Comparison of ENCODE assay signal across 9 cellular contexts in the genomic region with DNA sequence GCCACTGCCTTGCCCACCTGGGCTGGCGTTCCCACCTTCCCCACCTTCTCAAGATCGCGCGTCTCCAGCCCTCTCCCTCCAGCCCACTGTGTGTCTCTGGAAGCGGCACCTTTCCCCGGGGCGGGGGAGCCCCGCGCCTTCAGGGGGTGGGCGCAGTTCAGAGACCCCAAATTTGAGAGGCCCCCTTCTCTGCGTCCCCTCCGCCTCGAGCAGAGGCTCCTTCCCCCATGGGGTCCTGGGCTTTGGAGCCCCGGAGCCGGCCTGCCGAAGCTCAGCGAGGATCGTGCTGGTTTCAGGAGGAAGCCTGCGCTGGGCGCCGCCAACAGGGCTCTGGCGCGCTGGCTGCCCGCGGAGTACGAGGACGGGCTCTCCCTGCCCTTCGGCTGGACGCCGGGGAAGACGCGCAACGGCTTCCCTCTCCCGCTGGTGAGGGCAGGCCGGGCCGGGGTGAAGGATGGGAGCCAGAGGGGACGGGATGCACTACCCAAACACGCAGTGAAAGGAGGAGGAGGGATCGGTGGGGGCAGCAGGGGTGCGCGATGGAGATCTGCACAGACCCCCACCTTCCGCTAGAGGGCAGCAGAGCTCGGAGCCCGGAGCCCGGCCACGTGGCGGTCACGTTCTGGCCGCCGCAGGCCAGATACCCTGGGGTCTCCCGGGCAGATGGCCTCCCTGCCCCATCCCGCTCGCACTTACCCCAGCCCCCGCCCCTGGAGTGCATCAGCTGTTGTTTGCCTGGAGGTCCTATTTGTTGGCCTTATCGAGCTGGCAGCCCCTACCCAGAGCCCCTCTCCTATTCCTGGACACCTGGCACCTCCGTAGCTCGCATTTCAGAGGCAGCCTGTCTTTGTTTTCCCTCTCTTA. TPM values are rescaled to one million over a fixed set of nuclear protein-coding genes. Genes with fewer than 3 reads are reported as not detected.
DNase-seq lines count a peak whose midpoint lies in the region; ATAC-seq, FAIRE-seq and TF ChIP-seq lines count a peak whose summit lies in the region.
"Had no signal": no experiment of that assay in that cellular context is flagged by ENCODE, and none has a peak within 500 bp of the region (broad histone marks: within the 10 kb centered on the region; RNA-seq: fewer than 3 reads in every experiment).

No MANE protein-coding gene starts in this region.

- dilution Hi-C loops in endothelial cell of umbilical vein (cut with MboI; ENCODE audit: extremely low pct_ligation_motif_present, low sequenced_read_pairs): no loop called here

- CTCF ChIA-PET in endothelial cell of umbilical vein (lab: Charles Lee): interaction anchor here (0.7 to 2.0 kb wide), 30 partner anchors 9 to 755 kb away, joined by 3 to 30 read pairs (median 4); a partner anchor contains a TSS

- BruUV-seq in endothelial cell of umbilical vein (replicated peaks; lab: Mats Ljungman, UMichigan): no TSS peak

- no peaks in the 10 kb centered on the region for H3K79me2 ChIP-seq in endothelial cell of umbilical vein (ENCODE audit: control insufficient read depth, insufficient read depth, low read length)

- H3K4me1 ChIP-seq in endothelial cell of umbilical vein (ENCODE audit: control insufficient read depth, extremely low read depth, insufficient read depth, low read length): no peaks in the 10 kb centered on the region
- H3K4me1 ChIP-seq in mononuclear cell (ENCODE audit: insufficient read depth, low read length): peaks cover 23% of the 10 kb centered on the region

- no peaks in the 10 kb centered on the region for H4K20me1 ChIP-seq in endothelial cell of umbilical vein (replicated peaks; ENCODE audit: control insufficient read depth, extremely low read depth, insufficient read depth, low read length)

- H3K9ac ChIP-seq in endothelial cell of umbilical vein (replicated peaks; ENCODE audit: extremely low read depth, insufficient read depth, low read length): no peak overlapping the region

- H3K9me3 ChIP-seq in endothelial cell of umbilical vein (replicated peaks; ENCODE audit: control insufficient read depth, insufficient read depth, low read length): no peaks in the 10 kb centered on the region
- no peaks in the 10 kb centered on the region for H3K9me3 ChIP-seq in mononuclear cell (ENCODE audit: low read depth, low read length)

- POLR2A ChIA-PET in endothelial cell of umbilical vein (lab: Charles Lee): no interaction called here

- peak; percentile 60 for DNase-seq in ELR (ENCODE audit: low read depth)
- DNase-seq in NCI-H526 (lab: John Stamatoyannopoulos, UW): peak; percentile 43 to 82
- peak; percentile 28 for DNase-seq in activated CD8-positive, alpha-beta memory T cell treated with anti-CD3 and anti-CD28 coated beads, Interleukin-2, amount 50 U/mL, for 1 hour (ENCODE audit: extremely low read depth)
- peak; percentile 55 for DNase-seq in endothelial cell of umbilical vein (ENCODE audit: low read depth, low spot score)
- DNase-seq in stimulated activated CD8-positive, alpha-beta memory T cell treated with anti-CD3 and anti-CD28 coated beads, Interleukin-15, amount 100 ng/mL, for 48 hours (ENCODE audit: low read depth in 2 of 2): peak; percentile 56 to 57

- FAIRE-seq in endothelial cell of umbilical vein (lab: Jason Lieb, UNC): peak; percentile 79

- H3K4me3 ChIP-seq in endothelial cell of umbilical vein (replicated peaks in 1 of 3; ENCODE audit: insufficient read depth in 1 of 3, low read depth in 1 of 3, low read length in 3 of 3) (peak overlapping the region in 2 of 3 experiments; percentile 31 to 46), mononuclear cell (ENCODE audit: low read length) (peak overlapping the region; percentile 28)

- H3K27me3 ChIP-seq in endothelial cell of umbilical vein (ENCODE audit: control insufficient read depth in 2 of 2, insufficient read depth in 2 of 2, low read length in 2 of 2) (peaks cover 24% of the 10 kb centered on the region in 2 experiments), mononuclear cell (ENCODE audit: insufficient read depth, low read length) (peaks cover 13% of the 10 kb centered on the region)

- TF ChIP-seq CTCF in endothelial cell of umbilical vein (IDR thresholded peaks at IDR 0.05; ENCODE audit: extremely low read depth in 1 of 2, insufficient read depth in 1 of 2, low read depth in 1 of 2, low read length in 2 of 2): peak; percentile 92 to 99

- TF ChIP-seq POLR2A in endothelial cell of umbilical vein (IDR thresholded peaks at IDR 0.05; ENCODE audit: low read depth, low read length): no peak

- H3K9me1 ChIP-seq in endothelial cell of umbilical vein (replicated peaks; ENCODE audit: control insufficient read depth, extremely low read depth, insufficient read depth, low read length): no peaks in the 10 kb centered on the region

- ATAC-seq in HG03139 (IDR thresholded peaks at IDR 0.05; ENCODE audit: unreplicated experiment) (peak; percentile 61), GM21717 (IDR thresholded peaks at IDR 0.05; ENCODE audit: unreplicated experiment) (no peak)

- intact Hi-C loops in endothelial cell of umbilical vein (cut with micrococcal nuclease): loop anchor here (1.0 to 5.0 kb wide), 2 partner anchors 30 to 47 kb away; a partner anchor contains a TSS

- peak overlapping the region; percentile 93 for H2AFZ ChIP-seq in endothelial cell of umbilical vein (ENCODE audit: low read depth, low read length)

- no peak overlapping the region for H3K27ac ChIP-seq in endothelial cell of umbilical vein (ENCODE audit: insufficient read depth, low read depth, low read length)

- H3K36me3 ChIP-seq in endothelial cell of umbilical vein (ENCODE audit: control insufficient read depth in 2 of 2, extremely low read depth in 1 of 2, insufficient read depth in 2 of 2, low read length in 2 of 2): no peaks in the 10 kb centered on the region

- peak overlapping the region; percentile 57 for H3K4me2 ChIP-seq in endothelial cell of umbilical vein (ENCODE audit: insufficient read depth, low read length)

TF ChIP-seq in endothelial cell of umbilical vein, 7 proteins besides CTCF, POLR2A, EP300 and RAD21:
- no peak for TF ChIP-seq EZH2 (IDR thresholded peaks at IDR 0.05; ENCODE audit: borderline replicate concordance, low read depth, low read length, severe bottlenecking)
- TF ChIP-seq POLR2AphosphoS5 (IDR thresholded peaks at IDR 0.05; ENCODE audit: insufficient read depth, low read depth, low read length): no peak
- TF ChIP-seq MYC (IDR thresholded peaks at IDR 0.05; ENCODE audit: low read depth, low read length): peak; percentile 87
- no peak for TF ChIP-seq FOS (IDR thresholded peaks at IDR 0.05; ENCODE audit: borderline replicate concordance, insufficient read depth, low read length)
- TF ChIP-seq JUN (IDR thresholded peaks at IDR 0.05; ENCODE audit: borderline replicate concordance, insufficient read depth, insufficient read length, low read depth): no peak
- TF ChIP-seq, protein P1, sequence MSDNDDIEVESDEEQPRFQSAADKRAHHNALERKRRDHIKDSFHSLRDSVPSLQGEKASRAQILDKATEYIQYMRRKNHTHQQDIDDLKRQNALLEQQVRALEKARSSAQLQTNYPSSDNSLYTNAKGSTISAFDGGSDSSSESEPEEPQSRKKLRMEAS (IDR thresholded peaks at IDR 0.05; ENCODE audit: insufficient read depth, insufficient read length): peak; percentile 90
- no peak for TF ChIP-seq GATA2 (IDR thresholded peaks at IDR 0.05; ENCODE audit: insufficient read depth, insufficient read length, low read depth, low read length)

RNA-seq across cellular contexts. Expression of a gene that starts 11.1 kb away (rescaled TPM):
- total RNA-seq in endothelial cell of umbilical vein: not detected in 2 replicates
- not detected in 2 replicates for polyA plus RNA-seq in endothelial cell of umbilical vein
- polyA plus RNA-seq in endothelial cell of umbilical vein (2011; cell fraction: cytosol; rRNA removed): not detected in 2 replicates
- polyA plus RNA-seq in endothelial cell of umbilical vein (2011; cell fraction: nucleus; rRNA removed): not detected in 2 replicates
- not detected in 2 replicates for polyA plus RNA-seq in endothelial cell of umbilical vein (2012)
- polyA minus RNA-seq in endothelial cell of umbilical vein: not detected in 2 replicates
- polyA minus RNA-seq in endothelial cell of umbilical vein (2011; cell fraction: cytosol; rRNA and poly(A)+ RNA removed): not detected
- polyA minus RNA-seq in endothelial cell of umbilical vein (2011; cell fraction: nucleus; rRNA and poly(A)+ RNA removed): not detected in 2 replicates
- total RNA-seq in mononuclear cell: not detected
- total RNA-seq: subcutaneous adipose tissue had no signal

RNA-seq across cellular contexts. Expression of a gene that starts 30.4 kb away (rescaled TPM):
- 12.2 and 16.3 TPM in 2 replicates for total RNA-seq in endothelial cell of umbilical vein
- polyA plus RNA-seq in endothelial cell of umbilical vein: 13.2 TPM in 2 replicates
- polyA plus RNA-seq in endothelial cell of umbilical vein (2011; cell fraction: cytosol; rRNA removed): 12.1 and 14.6 TPM in 2 replicates
- polyA plus RNA-seq in endothelial cell of umbilical vein (2011; cell fraction: nucleus; rRNA removed): 38.6 and 41.0 TPM in 2 replicates
- polyA plus RNA-seq in endothelial cell of umbilical vein (2012): 12.2 and 12.3 TPM in 2 replicates
- polyA minus RNA-seq in endothelial cell of umbilical vein: 10.8 and 16.5 TPM in 2 replicates
- polyA minus RNA-seq in endothelial cell of umbilical vein (2011; cell fraction: cytosol; rRNA and poly(A)+ RNA removed): 7.1 TPM
- polyA minus RNA-seq in endothelial cell of umbilical vein (2011; cell fraction: nucleus; rRNA and poly(A)+ RNA removed): 10.9 and 12.4 TPM in 2 replicates
- total RNA-seq in mononuclear cell: 1.2 TPM

RNA-seq across cellular contexts. Expression of a gene that starts 31.2 kb away (rescaled TPM):
- total RNA-seq in endothelial cell of umbilical vein (not detected in 2 replicates), mononuclear cell (0.42 TPM)
- 0.02 TPM in 1 of 2 replicates, not detected in the other for polyA plus RNA-seq in endothelial cell of umbilical vein
- 0.01 TPM in 1 of 2 replicates, not detected in the other for polyA plus RNA-seq in endothelial cell of umbilical vein (2011; cell fraction: cytosol; rRNA removed)
- 0.04 TPM in 1 of 2 replicates, not detected in the other for polyA plus RNA-seq in endothelial cell of umbilical vein (2011; cell fraction: nucleus; rRNA removed)
- 0.05 TPM in 1 of 2 replicates, not detected in the other for polyA plus RNA-seq in endothelial cell of umbilical vein (2012)
- 0.10 TPM in 1 of 2 replicates, not detected in the other for polyA minus RNA-seq in endothelial cell of umbilical vein
- not detected for polyA minus RNA-seq in endothelial cell of umbilical vein (2011; cell fraction: cytosol; rRNA and poly(A)+ RNA removed)
- not detected in 2 replicates for polyA minus RNA-seq in endothelial cell of umbilical vein (2011; cell fraction: nucleus; rRNA and poly(A)+ RNA removed)

RNA-seq across cellular contexts. Expression of a gene that starts 57.0 kb away (rescaled TPM):
- total RNA-seq in endothelial cell of umbilical vein (not detected in 2 replicates), mononuclear cell (under 0.01 TPM)
- polyA plus RNA-seq in endothelial cell of umbilical vein: not detected in 2 replicates
- polyA plus RNA-seq in endothelial cell of umbilical vein (2011; cell fraction: cytosol; rRNA removed): not detected in 2 replicates
- not detected in 2 replicates for polyA plus RNA-seq in endothelial cell of umbilical vein (2011; cell fraction: nucleus; rRNA removed)
- polyA plus RNA-seq in endothelial cell of umbilical vein (2012): 0.07 TPM in 1 of 2 replicates, not detected in the other
- polyA minus RNA-seq in endothelial cell of umbilical vein: not detected in 2 replicates
- not detected for polyA minus RNA-seq in endothelial cell of umbilical vein (2011; cell fraction: cytosol; rRNA and poly(A)+ RNA removed)
- not detected in 2 replicates for polyA minus RNA-seq in endothelial cell of umbilical vein (2011; cell fraction: nucleus; rRNA and poly(A)+ RNA removed)
- total RNA-seq: subcutaneous adipose tissue had no signal
